6 cellular contexts compared by ENCODE assay signal in the genomic region with DNA sequence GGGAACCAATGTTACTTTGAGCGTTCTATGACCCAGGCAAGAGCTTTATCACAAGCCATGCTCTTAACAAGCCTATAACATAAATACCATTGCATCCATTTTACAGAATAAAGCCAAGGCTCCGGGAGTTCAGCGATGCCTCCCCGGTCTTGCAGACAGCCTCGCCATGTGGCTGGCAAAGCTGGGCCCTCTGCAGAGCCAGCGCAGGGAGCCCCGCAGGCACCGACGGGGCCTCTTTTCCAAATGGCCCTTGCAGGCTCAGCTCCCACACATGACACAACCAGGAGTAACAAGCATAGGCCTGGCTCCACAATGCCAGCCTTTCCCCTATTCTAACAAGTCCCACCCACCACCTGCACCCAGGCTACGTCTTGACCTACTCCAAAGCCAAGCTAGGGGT.
"Had no signal": no experiment of that assay in that cellular context is flagged by ENCODE, and none has a peak within 500 bp of the region (broad histone marks: within the 10 kb centered on the region; RNA-seq: fewer than 3 reads in every experiment).

No MANE protein-coding gene starts in this region.

- H3K9me3 ChIP-seq: HAP-1 had no signal

- H3K4me2 ChIP-seq: GM23338 had no signal

- H3K27ac ChIP-seq: HL-60 had no signal

- DNase-seq: H7, HFFc6 had no signal

- H2AFZ ChIP-seq: GM23338 had no signal

- H3K36me3 ChIP-seq: HAP-1 had no signal

- H3K4me1 ChIP-seq: HAP-1 had no signal

- H3K4me3 ChIP-seq: GM23338, HAP-1 had no signal

- FAIRE-seq: HepG2 had no signal
